Comparison of ENCODE assay signal across 16 cellular contexts in genomic region chr1:82323144-82323543, GRCh38.
"Had no signal": no experiment of that assay in that cellular context is flagged by ENCODE, and none has a peak within 500 bp of the region (broad histone marks: within the 10 kb centered on the region; RNA-seq: fewer than 3 reads in every experiment).

No MANE protein-coding gene starts in this region.

- ATAC-seq: activated CD8-positive, alpha-beta T cell treated with anti-CD3 and anti-CD28 coated beads for 36 hours; pancreas; stimulated activated naive CD8-positive, alpha-beta T cell treated with anti-CD3 and anti-CD28 coated beads, Interleukin-15, amount 100 ng/mL, for 72 hours; WTC11 had no signal

- H3K4me3 ChIP-seq: dorsolateral prefrontal cortex, pancreas, sigmoid colon, spleen, upper lobe of left lung had no signal

- H3K4me3 Mint-ChIP-seq: activated CD8-positive, alpha-beta T cell treated with anti-CD3 and anti-CD28 coated beads for 36 hours; activated naive CD4-positive, alpha-beta T cell treated with anti-CD3 and anti-CD28 coated beads, Interleukin-2, amount 50 U/mL, for 24 hours; endodermal cell; naive B cell; stimulated activated naive CD8-positive, alpha-beta T cell treated with anti-CD3 and anti-CD28 coated beads, Interleukin-15, amount 100 ng/mL, for 72 hours; WTC11 had no signal

- FAIRE-seq: frontal cortex, pancreas had no signal

- H3K27ac ChIP-seq: dorsolateral prefrontal cortex, pancreas, sigmoid colon, spleen, upper lobe of left lung had no signal

- H3K9me3 ChIP-seq: pancreas, sigmoid colon, spleen, upper lobe of left lung had no signal

- H3K27me3 Mint-ChIP-seq: activated CD8-positive, alpha-beta T cell treated with anti-CD3 and anti-CD28 coated beads for 36 hours; activated naive CD4-positive, alpha-beta T cell treated with anti-CD3 and anti-CD28 coated beads, Interleukin-2, amount 50 U/mL, for 24 hours; naive B cell; stimulated activated naive CD8-positive, alpha-beta T cell treated with anti-CD3 and anti-CD28 coated beads, Interleukin-15, amount 100 ng/mL, for 72 hours had no signal

- H3K4me1 Mint-ChIP-seq: activated naive CD4-positive, alpha-beta T cell treated with anti-CD3 and anti-CD28 coated beads, Interleukin-2, amount 50 U/mL, for 24 hours; stimulated activated naive CD8-positive, alpha-beta T cell treated with anti-CD3 and anti-CD28 coated beads, Interleukin-15, amount 100 ng/mL, for 72 hours had no signal

- H3K27ac Mint-ChIP-seq: activated CD8-positive, alpha-beta T cell treated with anti-CD3 and anti-CD28 coated beads for 36 hours; activated naive CD4-positive, alpha-beta T cell treated with anti-CD3 and anti-CD28 coated beads, Interleukin-2, amount 50 U/mL, for 24 hours; endodermal cell; naive B cell; stimulated activated naive CD8-positive, alpha-beta T cell treated with anti-CD3 and anti-CD28 coated beads, Interleukin-15, amount 100 ng/mL, for 72 hours; WTC11 had no signal

- H3K27me3 ChIP-seq: pancreas, sigmoid colon, spleen, upper lobe of left lung had no signal

- H3K36me3 ChIP-seq: pancreas, sigmoid colon, spleen, upper lobe of left lung had no signal

- H3K4me1 ChIP-seq: pancreas, sigmoid colon, spleen, upper lobe of left lung had no signal

- H3K36me3 Mint-ChIP-seq: activated naive CD4-positive, alpha-beta T cell treated with anti-CD3 and anti-CD28 coated beads, Interleukin-2, amount 50 U/mL, for 24 hours; naive B cell; WTC11 had no signal

- H3K9me3 Mint-ChIP-seq: activated CD8-positive, alpha-beta T cell treated with anti-CD3 and anti-CD28 coated beads for 36 hours; stimulated activated naive CD8-positive, alpha-beta T cell treated with anti-CD3 and anti-CD28 coated beads, Interleukin-15, amount 100 ng/mL, for 72 hours had no signal

- DNase-seq: activated CD4-positive, alpha-beta T cell treated with anti-CD3 and anti-CD28 coated beads for 4 hours; activated CD8-positive, alpha-beta T cell treated with anti-CD3 and anti-CD28 coated beads for 36 hours; activated effector memory CD4-positive, alpha-beta T cell treated with anti-CD3 and anti-CD28 coated beads, Interleukin-2, amount 50 U/mL, for 16 hours; activated T-cell treated with anti-CD3 and anti-CD28 coated beads, Interleukin-2, amount 50 U/mL, for 48 hours; dorsolateral prefrontal cortex; endodermal cell; head of caudate nucleus; naive B cell; pancreas; sigmoid colon; spleen; stimulated activated naive CD8-positive, alpha-beta T cell treated with anti-CD3 and anti-CD28 coated beads, Interleukin-15, amount 100 ng/mL, for 72 hours; upper lobe of left lung had no signal
